Comparison of ENCODE assay signal across 9 cellular contexts in genomic region chr10:71217266-71218045, GRCh38. TPM values are rescaled to one million over a fixed set of nuclear protein-coding genes. Genes with fewer than 3 reads are reported as not detected.
A peak's percentile ranks its signal among the peaks of the same experiment; 100 is the strongest.
DNase-seq lines count a peak whose midpoint lies in the region; ATAC-seq and TF ChIP-seq lines count a peak whose summit lies in the region.
"Had no signal": no experiment of that assay in that cellular context is flagged by ENCODE, and none has a peak within 500 bp of the region (broad histone marks: within the 10 kb centered on the region; RNA-seq: fewer than 3 reads in every experiment).

No MANE protein-coding gene starts in this region.

- no peak overlapping the region; the same call in 1 of the 2 replicates for H3K27ac ChIP-seq in BLaER1
- H3K27ac ChIP-seq in brain microvascular endothelial cell = no peak overlapping the region
- H3K27ac ChIP-seq in spleen = peak overlapping the region in 6 of 8 donors; percentile 55 to 69 (median 61)
- H3K27ac ChIP-seq: HL-60 had no signal

- H3K27ac Mint-ChIP-seq in HFFc6 = peak overlapping the region; percentile 85

- peak overlapping the region; percentile 81 for H3K4me3 Mint-ChIP-seq in HFFc6

- H3K4me1 Mint-ChIP-seq in HFFc6 (ENCODE audit: low read depth) = peaks cover 56% of the 10 kb centered on the region

- no peak for ATAC-seq in HG03175 (IDR thresholded peaks at IDR 0.05; ENCODE audit: unreplicated experiment)

- TF ChIP-seq CTCF in HFFc6 (IDR thresholded peaks at IDR 0.05) (no peak), brain microvascular endothelial cell (IDR thresholded peaks at IDR 0.05; ENCODE audit: low read depth, low read length, missing control alignments) (peak; percentile 19), spleen (IDR thresholded peaks at IDR 0.05 in 8 of 11, conservative IDR thresholded peaks at IDR 0.05 in 3 of 11) (no peak)

- H3K36me3 ChIP-seq in BLaER1 (no peaks in the 10 kb centered on the region), brain microvascular endothelial cell (replicated peaks) (no peaks in the 10 kb centered on the region), spleen (no peaks in the 10 kb centered on the region)

- DNase-seq in HFFc6 = no peak
- no peak for DNase-seq in brain microvascular endothelial cell
- peak; percentile 86 for DNase-seq in islet precursor cell
- peak; percentile 74 for DNase-seq in spleen
- no peak for DNase-seq in amniotic stem cell (lab: John Stamatoyannopoulos, UW)
- DNase-seq in NCI-H446 treated with DMSO at 0.1 percent for 48 hours (lab: John Stamatoyannopoulos, UW) = no peak

- WGBS in spleen, 5 donors = 3 to 6% (median 5%) methylated on average over 45 to 57 of the region's 57 CpGs

- in situ Hi-C loops in brain microvascular endothelial cell (cut with HindIII; ENCODE audit: low pct_ligation_motif_present, low sequenced_read_pairs) = no loop called here

- no peaks in the 10 kb centered on the region for H3K9me3 ChIP-seq in BLaER1
- no peaks in the 10 kb centered on the region for H3K9me3 ChIP-seq in spleen

- H3K4me2 ChIP-seq in BLaER1 = peak overlapping the region; percentile 85

- intact Hi-C loops in spleen (cut with DNase I; ENCODE audit: low total_unique reads) = no loop called here

- peaks cover 41% of the 10 kb centered on the region for H4K20me1 ChIP-seq in BLaER1

- H3K4me1 ChIP-seq in BLaER1 (peaks cover 30% of the 10 kb centered on the region), spleen (peaks cover 8 to 78% (median 39%) of the 10 kb centered on the region in 6 donors)

- H3K27me3 ChIP-seq in BLaER1 (peaks cover 68% of the 10 kb centered on the region), brain microvascular endothelial cell (replicated peaks) (no peaks in the 10 kb centered on the region), spleen (replicated peaks in 1 of 7) (peaks cover 0 to 87% (median 19%) of the 10 kb centered on the region in 7 donors)

- no peaks in the 10 kb centered on the region for H3K9me3 Mint-ChIP-seq in HFFc6

- H3K36me3 Mint-ChIP-seq in HFFc6 (ENCODE audit: low read depth) = no peaks in the 10 kb centered on the region

- H3K9ac ChIP-seq in BLaER1 = no peak overlapping the region

- no peaks in the 10 kb centered on the region; the same call in 1 of the 2 replicates for H3K27me3 Mint-ChIP-seq in HFFc6 (ENCODE audit: insufficient read depth)

- TF ChIP-seq POLR2A in spleen (IDR thresholded peaks at IDR 0.05) = no peak

- H3K4me3 ChIP-seq in BLaER1 (peak overlapping the region; percentile 62), brain microvascular endothelial cell (ENCODE audit: low read depth, low read length) (peak overlapping the region; percentile 58), spleen (peak overlapping the region; percentile 6 to 67 (median 38))

RNA-seq across cellular contexts. Expression of gene UNC5B, which starts 5.1 kb away (rescaled TPM):
- 10 to 100 TPM in 1 of 6 experiments, 1 to 10 TPM in 5; 5.2 to 11.6 (median 5.7) TPM for total RNA-seq in HFFc6 (2021; fragmentation: NEBNext Ultra II Directional; extraction: Animal tissue kit (Norgen Biotek cat#: 25700))
- 10 to 100 TPM in 5 of 7 donors, 1 to 10 TPM in 2; 6.8 to 21.1 (median 15.4) TPM for total RNA-seq in spleen
- polyA plus RNA-seq in spleen = 1 to 10 TPM in 2 of 3 donors, under 1 TPM in 1; 0.74 to 3.2 (median 1.7) TPM

Comparison
In these comparisons a context has a peak if more than half of its experiments do, and no peak if none do; other contexts are left out.
1. H3K27ac ChIP-seq: peak in spleen (6 of 8); none in BLaER1 (single experiment) and brain microvascular endothelial cell (single experiment).
2. DNase-seq: peak in islet precursor cell (single experiment) and spleen (single experiment); none in HFFc6 (single experiment), brain microvascular endothelial cell (single experiment), amniotic stem cell (single experiment) and NCI-H446 treated with DMSO at 0.1 percent for 48 hours (single experiment).
3. Peak in every context shown above with its lines, with median percentiles within 50 percentile points of each other: H3K4me3 ChIP-seq.